9 cellular contexts compared by ENCODE assay signal in the genomic region with DNA sequence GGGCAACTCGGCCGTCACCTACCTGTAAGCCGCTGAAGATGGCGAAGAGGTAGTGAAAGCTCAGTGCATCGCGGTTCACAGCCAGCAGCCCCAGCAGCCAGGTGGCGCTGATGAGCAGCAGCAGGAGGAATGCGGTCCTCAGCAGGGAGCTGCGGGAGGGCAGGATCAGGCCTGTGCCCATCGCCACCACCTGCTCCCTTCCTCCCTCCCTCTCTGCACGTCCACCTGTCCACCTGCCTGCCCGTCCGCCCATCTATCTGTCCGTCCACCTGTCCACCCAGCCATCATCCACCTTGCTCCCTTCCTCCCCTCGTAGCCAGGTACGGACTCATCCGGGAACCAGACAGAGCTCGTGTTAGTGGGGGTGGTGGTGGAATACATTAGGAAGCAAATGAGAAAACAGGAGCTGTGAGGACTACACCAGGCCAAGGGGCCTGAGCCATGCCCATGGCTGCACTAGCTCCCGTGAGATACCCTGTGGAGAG. TPM values are rescaled to one million over a fixed set of nuclear protein-coding genes. Genes with fewer than 3 reads are reported as not detected.
A peak's percentile ranks its signal among the peaks of the same experiment; 100 is the strongest.
DNase-seq lines count a peak whose midpoint lies in the region; ATAC-seq and TF ChIP-seq lines count a peak whose summit lies in the region.
"Had no signal": no experiment of that assay in that cellular context is flagged by ENCODE, and none has a peak within 500 bp of the region (broad histone marks: within the 10 kb centered on the region; RNA-seq: fewer than 3 reads in every experiment).

No MANE protein-coding gene starts in this region.

- peak overlapping the region in 1 of 7 donors; percentile 11 for H3K27ac Mint-ChIP-seq in CD14-positive monocyte
- no peak overlapping the region for H3K27ac Mint-ChIP-seq in activated T-helper 2 cell treated with anti-CD3 and anti-CD28 coated beads, Interferon-gamma antibody, Interleukin-2, Interleukin-4, amounts not matched to agents 10 μg/mL and 5 μg/mL and 100 μg/mL, durations not matched to agents 14 hours and 24 hours and 36 hours
- H3K27ac Mint-ChIP-seq: stimulated activated naive CD8-positive, alpha-beta T cell treated with anti-CD3 and anti-CD28 coated beads, Interleukin-15, Interleukin-2, amounts not matched to agents 100 ng/mL and 50 ng/mL, for 24 hours had no signal

- no peaks in the 10 kb centered on the region for H3K4me1 ChIP-seq in foreskin keratinocyte

- peaks cover 3% of the 10 kb centered on the region for H3K4me1 Mint-ChIP-seq in CD14-positive monocyte
- no peaks in the 10 kb centered on the region for H3K4me1 Mint-ChIP-seq in activated T-helper 2 cell treated with anti-CD3 and anti-CD28 coated beads, Interferon-gamma antibody, Interleukin-2, Interleukin-4, amounts not matched to agents 10 μg/mL and 5 μg/mL and 100 μg/mL, durations not matched to agents 14 hours and 24 hours and 36 hours (ENCODE audit: low read depth)

- peaks cover 0 to 15% (median 14%) of the 10 kb centered on the region in 3 donors for H3K27me3 Mint-ChIP-seq in CD14-positive monocyte (ENCODE audit: low read depth in 3 of 3)
- H3K27me3 Mint-ChIP-seq in activated T-helper 2 cell treated with anti-CD3 and anti-CD28 coated beads, Interferon-gamma antibody, Interleukin-2, Interleukin-4, amounts not matched to agents 10 μg/mL and 5 μg/mL and 100 μg/mL, durations not matched to agents 14 hours and 24 hours and 36 hours (ENCODE audit: low read depth), result peaks cover under 1% of the 10 kb centered on the region
- H3K27me3 Mint-ChIP-seq: stimulated activated naive CD8-positive, alpha-beta T cell treated with anti-CD3 and anti-CD28 coated beads, Interleukin-15, Interleukin-2, amounts not matched to agents 100 ng/mL and 50 ng/mL, for 24 hours had no signal

- H3K27me3 ChIP-seq in HL-60 (ENCODE audit: insufficient read depth, poor library complexity, severe bottlenecking) (peaks cover 15% of the 10 kb centered on the region), foreskin keratinocyte (no peaks in the 10 kb centered on the region)

- peak; percentile 91 for TF ChIP-seq CTCF in CD14-positive monocyte (IDR thresholded peaks at IDR 0.05)
- TF ChIP-seq CTCF in HL-60 (IDR thresholded peaks at IDR 0.05; ENCODE audit: insufficient read depth, low read length), result peak; percentile 99
- TF ChIP-seq CTCF in foreskin keratinocyte (conservative IDR thresholded peaks at IDR 0.05), result peak; percentile 97

- H3K36me3 Mint-ChIP-seq in CD14-positive monocyte, result no peaks in the 10 kb centered on the region
- no peaks in the 10 kb centered on the region for H3K36me3 Mint-ChIP-seq in activated T-helper 2 cell treated with anti-CD3 and anti-CD28 coated beads, Interferon-gamma antibody, Interleukin-2, Interleukin-4, amounts not matched to agents 10 μg/mL and 5 μg/mL and 100 μg/mL, durations not matched to agents 14 hours and 24 hours and 36 hours (ENCODE audit: low read depth)

- no peak overlapping the region for H3K27ac ChIP-seq in HL-60 (replicated peaks)
- H3K27ac ChIP-seq in foreskin keratinocyte, result no peak overlapping the region

- intact Hi-C loops in CD14-positive monocyte (cut with micrococcal nuclease), result loop anchor here (1.0 kb wide), 1 partner anchor 175 kb away; no protein-coding TSS in a partner anchor
- intact Hi-C loops in activated T-helper 2 cell treated with anti-CD3 and anti-CD28 coated beads, Interferon-gamma antibody, Interleukin-2, Interleukin-4, amounts not matched to agents 10 μg/mL and 5 μg/mL and 100 μg/mL, durations not matched to agents 14 hours and 24 hours and 36 hours (cut with micrococcal nuclease), result loop anchor here (1.0 kb wide), 1 partner anchor 175 kb away; no protein-coding TSS in a partner anchor

- no peak overlapping the region for H3K4me3 ChIP-seq in HL-60 (replicated peaks; ENCODE audit: insufficient read depth, low read length)

- no peaks in the 10 kb centered on the region for H3K9me3 Mint-ChIP-seq in CD14-positive monocyte
- H3K9me3 Mint-ChIP-seq in activated T-helper 2 cell treated with anti-CD3 and anti-CD28 coated beads, Interferon-gamma antibody, Interleukin-2, Interleukin-4, amounts not matched to agents 10 μg/mL and 5 μg/mL and 100 μg/mL, durations not matched to agents 14 hours and 24 hours and 36 hours, result no peaks in the 10 kb centered on the region
- H3K9me3 Mint-ChIP-seq: stimulated activated naive CD8-positive, alpha-beta T cell treated with anti-CD3 and anti-CD28 coated beads, Interleukin-15, Interleukin-2, amounts not matched to agents 100 ng/mL and 50 ng/mL, for 24 hours had no signal

- DNase-seq in CD14-positive monocyte (ENCODE audit: low spot score) (peak; percentile 61), HL-60 (ENCODE audit: low read depth in 1 of 2, low spot score in 1 of 2) (peak; percentile 47 to 65), RKO (ENCODE audit: low spot score) (peak; percentile 36), foreskin keratinocyte (peak; percentile 40 to 58), retina (peak; percentile 67)
- peak; percentile 55 for DNase-seq in activated T-helper 2 cell treated with anti-CD3 and anti-CD28 coated beads, Interferon-gamma antibody, Interleukin-2, Interleukin-4, amounts not matched to agents 10 μg/mL and 5 μg/mL and 100 μg/mL, durations not matched to agents 14 hours and 24 hours and 36 hours (ENCODE audit: low spot score)

- H3K4me3 Mint-ChIP-seq in CD14-positive monocyte, result no peak overlapping the region
- no peak overlapping the region for H3K4me3 Mint-ChIP-seq in activated T-helper 2 cell treated with anti-CD3 and anti-CD28 coated beads, Interferon-gamma antibody, Interleukin-2, Interleukin-4, amounts not matched to agents 10 μg/mL and 5 μg/mL and 100 μg/mL, durations not matched to agents 14 hours and 24 hours and 36 hours (ENCODE audit: low read depth)
- H3K4me3 Mint-ChIP-seq: stimulated activated naive CD8-positive, alpha-beta T cell treated with anti-CD3 and anti-CD28 coated beads, Interleukin-15, Interleukin-2, amounts not matched to agents 100 ng/mL and 50 ng/mL, for 24 hours had no signal

- ATAC-seq in foreskin keratinocyte (peak; percentile 74), HG02610 (IDR thresholded peaks at IDR 0.05; ENCODE audit: unreplicated experiment) (no peak), GM21737 (IDR thresholded peaks at IDR 0.05; ENCODE audit: unreplicated experiment) (no peak)

RNA-seq across cellular contexts. Expression of gene TRMU, which starts 32.2 kb away (rescaled TPM):
- polyA plus RNA-seq in CD14-positive monocyte (1 to 10 TPM; 4.7 to 5.6 TPM), foreskin keratinocyte (35.4 and 45.0 TPM in 2 replicates)
- 74.1 and 76.0 TPM in 2 replicates for total RNA-seq in activated T-helper 2 cell treated with anti-CD3 and anti-CD28 coated beads, Interferon-gamma antibody, Interleukin-2, Interleukin-4, amounts not matched to agents 10 μg/mL and 5 μg/mL and 100 μg/mL, durations not matched to agents 14 hours and 24 hours and 36 hours
- total RNA-seq in foreskin keratinocyte, result 35.8 and 42.7 TPM in 2 replicates
